ENCODE assay signal across 9 cellular contexts in the genomic region with DNA sequence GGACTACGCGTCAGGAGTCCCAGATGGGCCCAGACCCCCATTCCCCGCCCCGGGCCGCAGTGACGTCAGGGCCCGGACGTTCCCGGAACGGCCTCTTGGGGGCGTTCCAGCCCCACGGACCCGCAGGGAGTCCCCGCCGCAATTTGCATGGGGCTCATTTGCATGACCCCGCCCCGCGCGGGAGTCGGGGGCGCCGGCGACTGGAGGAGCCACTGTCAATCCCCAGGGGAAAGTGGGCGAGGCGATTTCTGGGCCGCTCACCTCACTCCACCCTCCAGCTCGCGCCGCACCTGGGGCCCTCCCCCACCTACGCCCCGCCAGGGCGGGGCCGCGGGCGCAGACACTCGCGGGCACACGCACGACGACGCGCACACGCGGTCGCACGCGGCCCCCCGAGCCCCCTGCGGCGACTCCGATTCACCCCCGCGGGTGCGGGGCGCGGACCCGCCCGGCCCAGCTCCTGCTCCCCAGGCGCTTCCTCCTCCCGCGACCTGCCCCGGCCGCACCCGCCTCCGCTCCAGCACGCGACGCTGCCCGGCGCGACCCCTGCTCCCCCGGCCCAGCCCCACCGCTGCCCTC. TPM values are rescaled to one million over a fixed set of nuclear protein-coding genes. Genes with fewer than 3 reads are reported as not detected.
A peak's percentile ranks its signal among the peaks of the same experiment; 100 is the strongest.
DNase-seq lines count a peak whose midpoint lies in the region; ATAC-seq and TF ChIP-seq lines count a peak whose summit lies in the region.
"Had no signal": no experiment of that assay in that cellular context is flagged by ENCODE, and none has a peak within 500 bp of the region (broad histone marks: within the 10 kb centered on the region; RNA-seq: fewer than 3 reads in every experiment).

No MANE protein-coding gene starts in this region.

- H3K4me1 ChIP-seq in BLaER1 treated with 17β-estradiol and CSF1 and Interleukin-3, amounts not matched to agents 10 nM and 100 nM: peaks cover 32 to 74% (median 67%) of the 10 kb centered on the region in 10 experiments
- H3K4me1 ChIP-seq in OCI-LY3 (ENCODE audit: low read length) (peaks cover 1% of the 10 kb centered on the region; the same call in 1 of the 2 replicates), testis (peaks cover 14% of the 10 kb centered on the region)

- H3K27me3 Mint-ChIP-seq in activated T-helper 2 cell treated with anti-CD3 and anti-CD28 coated beads, Interferon-gamma antibody, Interleukin-2, Interleukin-4, amounts not matched to agents 10 μg/mL and 5 μg/mL and 100 μg/mL, durations not matched to agents 14 hours and 24 hours and 36 hours (ENCODE audit: low read depth): peaks cover 18% of the 10 kb centered on the region

- peaks cover 0 to 5% (median 0%) of the 10 kb centered on the region in 11 experiments; a peak in 1 of 22 replicates for H3K36me3 ChIP-seq in BLaER1 treated with 17β-estradiol and CSF1 and Interleukin-3, amounts not matched to agents 10 nM and 100 nM
- no peaks in the 10 kb centered on the region for H3K36me3 ChIP-seq in OCI-LY3 (replicated peaks; ENCODE audit: low read depth, low read length)
- H3K36me3 ChIP-seq in testis (ENCODE audit: low read depth, missing control alignments): no peaks in the 10 kb centered on the region

- H3K9me3 ChIP-seq in BLaER1 treated with 17β-estradiol and CSF1 and Interleukin-3, amounts not matched to agents 10 nM and 100 nM (replicated peaks in 1 of 11): no peaks in the 10 kb centered on the region
- H3K9me3 ChIP-seq in OCI-LY3 (ENCODE audit: insufficient read depth, low read length): no peaks in the 10 kb centered on the region
- no peaks in the 10 kb centered on the region for H3K9me3 ChIP-seq in testis

- TF ChIP-seq CTCF in OCI-LY3 (IDR thresholded peaks at IDR 0.05; ENCODE audit: low read depth, low read length) (peak; percentile 28; the same call in 1 of the 2 replicates), foreskin fibroblast (IDR thresholded peaks at IDR 0.05; ENCODE audit: low read depth, low read length) (peak; percentile 60), testis (IDR thresholded peaks at IDR 0.05) (peak; percentile 53 to 72 (median 65))

- peak; percentile 84 for ATAC-seq in GM19438 (IDR thresholded peaks at IDR 0.05; ENCODE audit: low read depth, unreplicated experiment)
- ATAC-seq in HG03565 (IDR thresholded peaks at IDR 0.05; ENCODE audit: unreplicated experiment): peak; percentile 81

- no peaks in the 10 kb centered on the region for H3K79me2 ChIP-seq in OCI-LY3 (ENCODE audit: low read length)

- peak; percentile 78 for DNase-seq in activated T-helper 2 cell treated with anti-CD3 and anti-CD28 coated beads, Interferon-gamma antibody, Interleukin-2, Interleukin-4, amounts not matched to agents 10 μg/mL and 5 μg/mL and 100 μg/mL, durations not matched to agents 14 hours and 24 hours and 36 hours (ENCODE audit: low spot score)
- DNase-seq in foreskin fibroblast (peak; percentile 48 to 80), nucleus accumbens (lab: John Stamatoyannopoulos, UW) (peak in 53 of 56 donors; percentile 29 to 94 (median 78)), testis (peak; percentile 90)

- no peaks in the 10 kb centered on the region for H3K9me3 Mint-ChIP-seq in activated T-helper 2 cell treated with anti-CD3 and anti-CD28 coated beads, Interferon-gamma antibody, Interleukin-2, Interleukin-4, amounts not matched to agents 10 μg/mL and 5 μg/mL and 100 μg/mL, durations not matched to agents 14 hours and 24 hours and 36 hours

- H3K4me1 Mint-ChIP-seq in activated T-helper 2 cell treated with anti-CD3 and anti-CD28 coated beads, Interferon-gamma antibody, Interleukin-2, Interleukin-4, amounts not matched to agents 10 μg/mL and 5 μg/mL and 100 μg/mL, durations not matched to agents 14 hours and 24 hours and 36 hours (ENCODE audit: low read depth): peaks cover 4% of the 10 kb centered on the region

- H2AFZ ChIP-seq in OCI-LY3 (ENCODE audit: low read depth, low read length): no peak overlapping the region

- peaks cover 22 to 64% (median 27%) of the 10 kb centered on the region in 11 experiments for H3K27me3 ChIP-seq in BLaER1 treated with 17β-estradiol and CSF1 and Interleukin-3, amounts not matched to agents 10 nM and 100 nM
- peaks cover 3% of the 10 kb centered on the region; the same call in 1 of the 2 replicates for H3K27me3 ChIP-seq in OCI-LY3 (ENCODE audit: low read depth, low read length)
- H3K27me3 ChIP-seq in testis: no peaks in the 10 kb centered on the region

- no peaks in the 10 kb centered on the region for H3K36me3 Mint-ChIP-seq in activated T-helper 2 cell treated with anti-CD3 and anti-CD28 coated beads, Interferon-gamma antibody, Interleukin-2, Interleukin-4, amounts not matched to agents 10 μg/mL and 5 μg/mL and 100 μg/mL, durations not matched to agents 14 hours and 24 hours and 36 hours (ENCODE audit: low read depth)

- TF ChIP-seq POLR2A in testis (IDR thresholded peaks at IDR 0.05): no peak

- peak overlapping the region; percentile 53 to 72 (median 64) for H3K4me3 ChIP-seq in BLaER1 treated with 17β-estradiol and CSF1 and Interleukin-3, amounts not matched to agents 10 nM and 100 nM
- H3K4me3 ChIP-seq in OCI-LY3 (ENCODE audit: low read length) (no peak overlapping the region), foreskin fibroblast (ENCODE audit: low read depth in 1 of 2, low read length in 2 of 2) (peak overlapping the region; percentile 27 to 28), testis (peak overlapping the region; percentile 20 to 43)

- peak overlapping the region; percentile 30 to 72 (median 61); a peak in 18 of 22 replicates for H3K9ac ChIP-seq in BLaER1 treated with 17β-estradiol and CSF1 and Interleukin-3, amounts not matched to agents 10 nM and 100 nM
- H3K9ac ChIP-seq in OCI-LY3 (ENCODE audit: low read length): no peak overlapping the region

- intact Hi-C loops in activated T-helper 2 cell treated with anti-CD3 and anti-CD28 coated beads, Interferon-gamma antibody, Interleukin-2, Interleukin-4, amounts not matched to agents 10 μg/mL and 5 μg/mL and 100 μg/mL, durations not matched to agents 14 hours and 24 hours and 36 hours (cut with micrococcal nuclease): loop anchor here (1.0 to 5.0 kb wide), 3 partner anchors 26 to 259 kb away; no protein-coding TSS in a partner anchor
- intact Hi-C loops in testis (cut with DNase I; ENCODE audit: low total_unique reads): no loop called here

- peak overlapping the region; percentile 92 to 100 (median 99) for H3K4me2 ChIP-seq in BLaER1 treated with 17β-estradiol and CSF1 and Interleukin-3, amounts not matched to agents 10 nM and 100 nM
- H3K4me2 ChIP-seq in OCI-LY3 (ENCODE audit: low read length): no peak overlapping the region

- H4K20me1 ChIP-seq in BLaER1 treated with 17β-estradiol and CSF1 and Interleukin-3, amounts not matched to agents 10 nM and 100 nM: peaks cover 46 to 75% (median 57%) of the 10 kb centered on the region in 11 experiments; a peak in 21 of 22 replicates
- peaks cover 14% of the 10 kb centered on the region for H4K20me1 ChIP-seq in OCI-LY3 (ENCODE audit: insufficient read depth, low read length)

- H3K4me3 Mint-ChIP-seq in activated T-helper 2 cell treated with anti-CD3 and anti-CD28 coated beads, Interferon-gamma antibody, Interleukin-2, Interleukin-4, amounts not matched to agents 10 μg/mL and 5 μg/mL and 100 μg/mL, durations not matched to agents 14 hours and 24 hours and 36 hours (ENCODE audit: low read depth): peak overlapping the region; percentile 39

- H3K27ac ChIP-seq in BLaER1 treated with 17β-estradiol and CSF1 and Interleukin-3, amounts not matched to agents 10 nM and 100 nM: peak overlapping the region in 3 of 11 experiments; percentile 25 to 40 (median 38); a peak in 2 of 22 replicates
- no peak overlapping the region for H3K27ac ChIP-seq in OCI-LY3 (ENCODE audit: low read length)
- H3K27ac ChIP-seq in testis: no peak overlapping the region

- H3K27ac Mint-ChIP-seq in activated T-helper 2 cell treated with anti-CD3 and anti-CD28 coated beads, Interferon-gamma antibody, Interleukin-2, Interleukin-4, amounts not matched to agents 10 μg/mL and 5 μg/mL and 100 μg/mL, durations not matched to agents 14 hours and 24 hours and 36 hours: no peak overlapping the region

- WGBS in testis, 2 donors: 0 to 2% methylated on average over 36 to 73 of the region's 73 CpGs

RNA-seq across cellular contexts. Expression of a gene that starts 13.2 kb away (rescaled TPM):
- 27.6 and 29.2 TPM in 2 replicates for total RNA-seq in activated T-helper 2 cell treated with anti-CD3 and anti-CD28 coated beads, Interferon-gamma antibody, Interleukin-2, Interleukin-4, amounts not matched to agents 10 μg/mL and 5 μg/mL and 100 μg/mL, durations not matched to agents 14 hours and 24 hours and 36 hours
- total RNA-seq in testis: 100 to 1,000 TPM in 1 of 2 donors, 10 to 100 TPM in 1; 99.4 to 108 TPM
- 48.9 TPM for polyA plus RNA-seq in testis (ENCODE audit: insufficient read depth, low read depth, low replicate concordance)

RNA-seq across cellular contexts. Expression of a gene that starts 19.8 kb away (rescaled TPM):
- total RNA-seq in activated T-helper 2 cell treated with anti-CD3 and anti-CD28 coated beads, Interferon-gamma antibody, Interleukin-2, Interleukin-4, amounts not matched to agents 10 μg/mL and 5 μg/mL and 100 μg/mL, durations not matched to agents 14 hours and 24 hours and 36 hours: 31.9 and 33.8 TPM in 2 replicates
- 10 to 100 TPM; 22.8 to 24.0 TPM for total RNA-seq in testis
- 16.6 TPM for polyA plus RNA-seq in testis (ENCODE audit: insufficient read depth, low read depth, low replicate concordance)

RNA-seq across cellular contexts. Expression of a gene that starts 33.2 kb away (rescaled TPM):
- total RNA-seq in activated T-helper 2 cell treated with anti-CD3 and anti-CD28 coated beads, Interferon-gamma antibody, Interleukin-2, Interleukin-4, amounts not matched to agents 10 μg/mL and 5 μg/mL and 100 μg/mL, durations not matched to agents 14 hours and 24 hours and 36 hours: 2.0 and 3.1 TPM in 2 replicates
- total RNA-seq in testis: 10 to 100 TPM; 26.4 to 27.5 TPM
- polyA plus RNA-seq in testis (ENCODE audit: insufficient read depth, low read depth, low replicate concordance): 2.3 TPM

RNA-seq across cellular contexts. Expression of a gene that starts 41.0 kb away (rescaled TPM):
- not detected in 2 replicates for total RNA-seq in activated T-helper 2 cell treated with anti-CD3 and anti-CD28 coated beads, Interferon-gamma antibody, Interleukin-2, Interleukin-4, amounts not matched to agents 10 μg/mL and 5 μg/mL and 100 μg/mL, durations not matched to agents 14 hours and 24 hours and 36 hours
- total RNA-seq in testis: under 1 TPM; 0.19 to 0.31 TPM
- polyA plus RNA-seq in testis (ENCODE audit: insufficient read depth, low read depth, low replicate concordance): not detected
- total RNA-seq: M059J had no signal

RNA-seq across cellular contexts. Expression of a gene that starts 51.2 kb away (rescaled TPM):
- total RNA-seq in activated T-helper 2 cell treated with anti-CD3 and anti-CD28 coated beads, Interferon-gamma antibody, Interleukin-2, Interleukin-4, amounts not matched to agents 10 μg/mL and 5 μg/mL and 100 μg/mL, durations not matched to agents 14 hours and 24 hours and 36 hours: not detected in 2 replicates
- total RNA-seq in testis: 1 to 10 TPM; 3.2 to 4.9 TPM
- 0.65 TPM for polyA plus RNA-seq in testis (ENCODE audit: insufficient read depth, low read depth, low replicate concordance)
